In genomic region chr16:67387479-67388079, GRCh38 we compare ENCODE assay signal across 1 cellular context.
TF ChIP-seq lines count a peak whose summit lies in the region.

No MANE protein-coding gene starts in this region.

TF ChIP-seq in IMR-90, 13 proteins besides CTCF, POLR2A, EP300 and RAD21:
- no peak for TF ChIP-seq MAZ (IDR thresholded peaks at IDR 0.05; ENCODE audit: borderline replicate concordance, low read depth, low read length)
- TF ChIP-seq FOS (IDR thresholded peaks at IDR 0.05; ENCODE audit: low read depth, low read length) = no peak
- no peak for TF ChIP-seq MXI1 (IDR thresholded peaks at IDR 0.05; ENCODE audit: borderline replicate concordance, low read depth, low read length)
- TF ChIP-seq RFX5 (IDR thresholded peaks at IDR 0.05; ENCODE audit: low read depth, low read length) = no peak
- TF ChIP-seq CEBPB (IDR thresholded peaks at IDR 0.05; ENCODE audit: low read depth, low read length) = no peak
- TF ChIP-seq BHLHE40 (IDR thresholded peaks at IDR 0.05; ENCODE audit: low read depth, low read length) = no peak
- no peak for TF ChIP-seq RCOR1 (IDR thresholded peaks at IDR 0.05; ENCODE audit: insufficient replicate concordance, low read length)
- TF ChIP-seq ELK1 (IDR thresholded peaks at IDR 0.05; ENCODE audit: borderline replicate concordance, low read depth, low read length) = no peak
- TF ChIP-seq CHD1 (IDR thresholded peaks at IDR 0.05; ENCODE audit: low read depth, low read length) = no peak
- no peak for TF ChIP-seq MAFK (IDR thresholded peaks at IDR 0.05; ENCODE audit: low read depth, low read length)
